In genomic region chr2:239274391-239275001, GRCh38 we compare ENCODE assay signal across 8 cellular contexts.
DNase-seq lines count a peak whose midpoint lies in the region; ATAC-seq and TF ChIP-seq lines count a peak whose summit lies in the region.

No MANE protein-coding gene starts in this region.

- intact Hi-C loops in activated T-helper 2 cell treated with anti-CD3 and anti-CD28 coated beads, Interferon-gamma antibody, Interleukin-2, Interleukin-4, amounts not matched to agents 10 μg/mL and 5 μg/mL and 100 μg/mL, durations not matched to agents 14 hours and 24 hours and 36 hours (cut with micrococcal nuclease): loop anchor here (1.0 to 2.0 kb wide), 6 partner anchors 7 to 127 kb away; partner anchors contain the start of gene HDAC4
- intact Hi-C loops in heart right ventricle (cut with DNase I): no loop called here

- H3K27ac Mint-ChIP-seq in activated T-helper 2 cell treated with anti-CD3 and anti-CD28 coated beads, Interferon-gamma antibody, Interleukin-2, Interleukin-4, amounts not matched to agents 10 μg/mL and 5 μg/mL and 100 μg/mL, durations not matched to agents 14 hours and 24 hours and 36 hours: peak overlapping the region; percentile 86

- ATAC-seq in heart right ventricle (peak; percentile 43 to 55 (median 53)), HG03460 (IDR thresholded peaks at IDR 0.05; ENCODE audit: unreplicated experiment) (no peak)

- no peak for TF ChIP-seq CTCF in heart right ventricle (IDR thresholded peaks at IDR 0.05)

- WGBS in heart right ventricle, 2 donors: 78 to 86% methylated on average over 15 of the region's 15 CpGs

- peak overlapping the region in 6 of 10 donors; percentile 2 to 42 (median 28) for H3K4me3 ChIP-seq in heart right ventricle

- H3K27me3 ChIP-seq in heart right ventricle: no peaks in the 10 kb centered on the region

- DNase-seq in ACHN (peak; percentile 39), HK-2 (ENCODE audit: unreplicated experiment) (peak; percentile 42), heart right ventricle (no peak), NCI-H2029 treated with DMSO at 0.1 percent for 48 hours (lab: John Stamatoyannopoulos, UW) (no peak)
- no peak for DNase-seq in activated T-helper 2 cell treated with anti-CD3 and anti-CD28 coated beads, Interferon-gamma antibody, Interleukin-2, Interleukin-4, amounts not matched to agents 10 μg/mL and 5 μg/mL and 100 μg/mL, durations not matched to agents 14 hours and 24 hours and 36 hours (ENCODE audit: low spot score)
- peak; percentile 65 for DNase-seq in stimulated activated CD8-positive, alpha-beta memory T cell treated with anti-CD3 and anti-CD28 coated beads, Interleukin-4, amount 100 ng/mL, for 48 hours
- no peak for DNase-seq in stimulated activated CD4-positive, alpha-beta T cell treated with anti-CD3 and anti-CD28 coated beads, Interleukin-15, amount 100 ng/mL, for 24 hours

- H3K27me3 Mint-ChIP-seq in activated T-helper 2 cell treated with anti-CD3 and anti-CD28 coated beads, Interferon-gamma antibody, Interleukin-2, Interleukin-4, amounts not matched to agents 10 μg/mL and 5 μg/mL and 100 μg/mL, durations not matched to agents 14 hours and 24 hours and 36 hours (ENCODE audit: low read depth): peaks cover 2% of the 10 kb centered on the region

- H3K27ac ChIP-seq in heart right ventricle: peak overlapping the region; percentile 33 to 91 (median 72)

- H3K4me3 Mint-ChIP-seq in activated T-helper 2 cell treated with anti-CD3 and anti-CD28 coated beads, Interferon-gamma antibody, Interleukin-2, Interleukin-4, amounts not matched to agents 10 μg/mL and 5 μg/mL and 100 μg/mL, durations not matched to agents 14 hours and 24 hours and 36 hours (ENCODE audit: low read depth): peak overlapping the region; percentile 58

- no peaks in the 10 kb centered on the region for H3K36me3 ChIP-seq in heart right ventricle

- peaks cover 76% of the 10 kb centered on the region for H3K4me1 Mint-ChIP-seq in activated T-helper 2 cell treated with anti-CD3 and anti-CD28 coated beads, Interferon-gamma antibody, Interleukin-2, Interleukin-4, amounts not matched to agents 10 μg/mL and 5 μg/mL and 100 μg/mL, durations not matched to agents 14 hours and 24 hours and 36 hours (ENCODE audit: low read depth)

- peaks cover 22% of the 10 kb centered on the region for H3K36me3 Mint-ChIP-seq in activated T-helper 2 cell treated with anti-CD3 and anti-CD28 coated beads, Interferon-gamma antibody, Interleukin-2, Interleukin-4, amounts not matched to agents 10 μg/mL and 5 μg/mL and 100 μg/mL, durations not matched to agents 14 hours and 24 hours and 36 hours (ENCODE audit: low read depth)

- H3K9me3 Mint-ChIP-seq in activated T-helper 2 cell treated with anti-CD3 and anti-CD28 coated beads, Interferon-gamma antibody, Interleukin-2, Interleukin-4, amounts not matched to agents 10 μg/mL and 5 μg/mL and 100 μg/mL, durations not matched to agents 14 hours and 24 hours and 36 hours: no peaks in the 10 kb centered on the region

- peaks cover 12 to 87% (median 55%) of the 10 kb centered on the region in 9 donors for H3K4me1 ChIP-seq in heart right ventricle

- in situ Hi-C loops in ACHN (cut with HindIII; ENCODE audit: low pct_ligation_motif_present, low pct_unique_long_range_greater_than_20kb, low sequenced_read_pairs): no loop called here

- H3K9me3 ChIP-seq in heart right ventricle: no peaks in the 10 kb centered on the region

Comparison
In these comparisons a context has a peak if more than half of its experiments do, and no peak if none do; other contexts are left out.
1. DNase-seq: peak in ACHN (single experiment), HK-2 (single experiment) and stimulated activated CD8-positive, alpha-beta memory T cell treated with anti-CD3 and anti-CD28 coated beads, Interleukin-4, amount 100 ng/mL, for 48 hours (single experiment); none in activated T-helper 2 cell treated with anti-CD3 and anti-CD28 coated beads, Interferon-gamma antibody, Interleukin-2, Interleukin-4, amounts not matched to agents 10 μg/mL and 5 μg/mL and 100 μg/mL, durations not matched to agents 14 hours and 24 hours and 36 hours (single experiment), heart right ventricle (0 of 2), NCI-H2029 treated with DMSO at 0.1 percent for 48 hours (single experiment) and stimulated activated CD4-positive, alpha-beta T cell treated with anti-CD3 and anti-CD28 coated beads, Interleukin-15, amount 100 ng/mL, for 24 hours (single experiment).